ENCODE assay signal across 8 cellular contexts in genomic region chr2:112432735-112433479, GRCh38. TPM values are rescaled to one million over a fixed set of nuclear protein-coding genes. Genes with fewer than 3 reads are reported as not detected.
DNase-seq lines count a peak whose midpoint lies in the region; ATAC-seq, FAIRE-seq and TF ChIP-seq lines count a peak whose summit lies in the region.
"Not testable (repeated sequence)": the region's sequence is repeated elsewhere in the genome, so short reads cannot be mapped to it uniquely, and the experiment has no call there.

No MANE protein-coding gene starts in this region.

- not testable (repeated sequence) for TF ChIP-seq EP300 in upper lobe of left lung (IDR thresholded peaks at IDR 0.05)

- not testable (repeated sequence) for H3K27me3 Mint-ChIP-seq in activated T-helper 17 cell treated with anti-CD3 and anti-CD28 coated beads, Interleukin-2, amount 50 U/mL, for 72 hours
- peaks cover 7 to 18% of the 10 kb centered on the region in 2 donors for H3K27me3 Mint-ChIP-seq in effector memory CD8-positive, alpha-beta T cell

- not testable (repeated sequence) for H3K9me3 Mint-ChIP-seq in activated T-helper 17 cell treated with anti-CD3 and anti-CD28 coated beads, Interleukin-2, amount 50 U/mL, for 72 hours; effector memory CD8-positive, alpha-beta T cell

- not testable (repeated sequence) for H3K79me1 ChIP-seq in trophoblast cell (ENCODE audit: low read length)

- H3K36me3 ChIP-seq in HEK293 (ENCODE audit: control insufficient read depth in 2 of 2, insufficient read depth in 1 of 2, low read length in 2 of 2); KOPT-K1 (ENCODE audit: insufficient read depth, low read length); keratinocyte (ENCODE audit: control insufficient read depth in 2 of 2, extremely low read depth in 1 of 2, insufficient read depth in 2 of 2, low read length in 2 of 2); trophoblast cell (ENCODE audit: control insufficient read depth in 1 of 2, insufficient read depth in 2 of 2, low read length in 2 of 2); upper lobe of left lung: not testable (repeated sequence)

- H3K4me2 ChIP-seq in keratinocyte (ENCODE audit: control insufficient read depth, extremely low read depth, insufficient read depth, low read depth, low read length) = not testable (repeated sequence)
- peak overlapping the region; percentile 55 for H3K4me2 ChIP-seq in trophoblast cell (ENCODE audit: low read length)

- H4K8ac ChIP-seq in trophoblast cell (ENCODE audit: low read depth, low read length) = peak overlapping the region; percentile 77

- H3K9me3 ChIP-seq in HEK293 (ENCODE audit: control insufficient read depth, insufficient read depth, low read depth, low read length); KOPT-K1 (ENCODE audit: insufficient read depth, low read length, poor library complexity, severe bottlenecking); keratinocyte (ENCODE audit: control insufficient read depth, low read depth, low read length); trophoblast cell (ENCODE audit: insufficient read depth, low read depth, low read length); upper lobe of left lung: not testable (repeated sequence)

- peak overlapping the region; percentile 37 for H3K9ac ChIP-seq in keratinocyte (ENCODE audit: control insufficient read depth, extremely low read depth, insufficient read depth, low read length)
- not testable (repeated sequence) for H3K9ac ChIP-seq in trophoblast cell (ENCODE audit: low read length)

- CTCF ChIA-PET in HEK293 (lab: Yijun Ruan, JAX) = interaction anchor here (0.6 to 1.0 kb wide), 2 partner anchors 21 to 311 kb away, joined by 3 read pairs; no protein-coding TSS in a partner anchor

- H2BK12ac ChIP-seq in trophoblast cell (ENCODE audit: low read length) = not testable (repeated sequence)

- H4K20me1 ChIP-seq in keratinocyte (ENCODE audit: control insufficient read depth, extremely low read depth, insufficient read depth, low read length) = not testable (repeated sequence)

- H3K9me1 ChIP-seq in keratinocyte (ENCODE audit: control insufficient read depth, extremely low read depth, insufficient read depth, low read length) = not testable (repeated sequence)

- H3K27ac Mint-ChIP-seq in activated T-helper 17 cell treated with anti-CD3 and anti-CD28 coated beads, Interleukin-2, amount 50 U/mL, for 72 hours = peak overlapping the region; percentile 89
- peak overlapping the region; percentile 82 to 94 for H3K27ac Mint-ChIP-seq in effector memory CD8-positive, alpha-beta T cell

- H3K4me1 Mint-ChIP-seq in activated T-helper 17 cell treated with anti-CD3 and anti-CD28 coated beads, Interleukin-2, amount 50 U/mL, for 72 hours = not testable (repeated sequence)
- H3K4me1 Mint-ChIP-seq in effector memory CD8-positive, alpha-beta T cell (ENCODE audit: low read depth in 2 of 2) = peaks cover 5 to 13% of the 10 kb centered on the region in 2 donors

- not testable (repeated sequence) for H2AK5ac ChIP-seq in trophoblast cell (ENCODE audit: low read length)

- H2BK5ac ChIP-seq in trophoblast cell (ENCODE audit: low read depth, low read length, poor library complexity) = not testable (repeated sequence)

- peak; percentile 66 for ATAC-seq in activated T-helper 17 cell treated with anti-CD3 and anti-CD28 coated beads, Interleukin-2, amount 50 U/mL, for 72 hours (replicated peaks)
- ATAC-seq in effector memory CD8-positive, alpha-beta T cell (replicated peaks) = peak; percentile 54
- ATAC-seq in upper lobe of left lung (ENCODE audit: low FRiP score in 2 of 2) = peak; percentile 24 to 67

- POLR2A ChIA-PET in HEK293 (lab: Yijun Ruan, JAX) = interaction anchor here (0.5 to 0.6 kb wide), 2 partner anchors 61 to 209 kb away, joined by 3 to 5 read pairs; no protein-coding TSS in a partner anchor

- peak overlapping the region; percentile 51 for H3K4me3 ChIP-seq in GM12864 (ENCODE audit: low read depth, low read length)
- peak overlapping the region; percentile 43 for H3K4me3 ChIP-seq in HEK293 (ENCODE audit: low read depth, low read length)
- peak overlapping the region in 2 of 3 experiments; percentile 22 to 48 for H3K4me3 ChIP-seq in keratinocyte (ENCODE audit: control insufficient read depth in 2 of 3, extremely low read depth in 1 of 3, insufficient read depth in 2 of 3, low read depth in 1 of 3, low read length in 3 of 3)
- H3K4me3 ChIP-seq in trophoblast cell (ENCODE audit: low read depth, low read length) = peak overlapping the region; percentile 71
- peak overlapping the region; percentile 46 to 67 (median 58) for H3K4me3 ChIP-seq in upper lobe of left lung

- H3K27ac ChIP-seq in HEK293 (ENCODE audit: extremely low read depth, low read depth, low read length) (peak overlapping the region; percentile 53; the same call in 1 of the 2 replicates), KOPT-K1 (ENCODE audit: low read depth, low read length, poor library complexity, severe bottlenecking) (peak overlapping the region; percentile 53), trophoblast cell (ENCODE audit: low read depth, low read length) (peak overlapping the region; percentile 34), upper lobe of left lung (peak overlapping the region; percentile 85 to 88 (median 86))
- not testable (repeated sequence) for H3K27ac ChIP-seq in keratinocyte (ENCODE audit: control insufficient read depth, insufficient read depth, low read length)

- not testable (repeated sequence) for H4K12ac ChIP-seq in trophoblast cell (ENCODE audit: low read depth, low read length)

- H3K4ac ChIP-seq in trophoblast cell (ENCODE audit: low read depth, low read length) = not testable (repeated sequence)

- H3K36me3 Mint-ChIP-seq in activated T-helper 17 cell treated with anti-CD3 and anti-CD28 coated beads, Interleukin-2, amount 50 U/mL, for 72 hours (ENCODE audit: low read depth) = not testable (repeated sequence)
- peaks cover 13% of the 10 kb centered on the region for H3K36me3 Mint-ChIP-seq in effector memory CD8-positive, alpha-beta T cell (ENCODE audit: insufficient read depth)

- DNase-seq in GM12864 (ENCODE audit: low read depth); keratinocyte (ENCODE audit: low read depth, low spot score): not testable (repeated sequence)
- DNase-seq in effector memory CD8-positive, alpha-beta T cell = peak in 1 of 3 experiments; percentile 31
- peak in 1 of 2 donors; percentile 9 for DNase-seq in trophoblast cell
- DNase-seq in upper lobe of left lung = peak; percentile 31 to 90

- not testable (repeated sequence) for H3K14ac ChIP-seq in trophoblast cell (ENCODE audit: low read length)

- not testable (repeated sequence) for H3K27me3 ChIP-seq in keratinocyte (ENCODE audit: control insufficient read depth, extremely low read depth, insufficient read depth, low read length); trophoblast cell (ENCODE audit: insufficient read depth, low read length); upper lobe of left lung

- peak overlapping the region; percentile 65 for H3K18ac ChIP-seq in trophoblast cell (ENCODE audit: low read length)

- H3K4me1 ChIP-seq in HEK293 (ENCODE audit: control insufficient read depth, insufficient read depth, low read length); keratinocyte (ENCODE audit: control insufficient read depth, extremely low read depth, insufficient read depth, low read length); trophoblast cell (ENCODE audit: control insufficient read depth in 1 of 2, insufficient read depth in 2 of 2, low read length in 2 of 2); upper lobe of left lung: not testable (repeated sequence)

- H3K23ac ChIP-seq in trophoblast cell (ENCODE audit: low read length) = not testable (repeated sequence)

- WGBS in trophoblast cell (ENCODE audit: extremely low coverage, insufficient coverage, insufficient read length) = no CpG with 5 or more reads among the region's 98 CpGs
- WGBS in upper lobe of left lung, 2 donors = 18 to 24% methylated on average over 6 to 24 of the region's 98 CpGs

- not testable (repeated sequence) for FAIRE-seq in keratinocyte (lab: Jason Lieb, UNC)

- H2BK120ac ChIP-seq in trophoblast cell (ENCODE audit: insufficient read depth, low read length, poor library complexity) = not testable (repeated sequence)

- peak in 2 of 4 donors; percentile 49 to 62 for TF ChIP-seq POLR2A in upper lobe of left lung (IDR thresholded peaks at IDR 0.05)

- not testable (repeated sequence) for TF ChIP-seq CTCF in GM12864 (IDR thresholded peaks at IDR 0.05; ENCODE audit: low read depth, low read length, missing control alignments); HEK293 (tag by site-specific recombination; IDR thresholded peaks at IDR 0.05); keratinocyte (optimal IDR thresholded peaks at IDR 0.05 in 1 of 3, IDR thresholded peaks at IDR 0.05 in 1 of 3, conservative IDR thresholded peaks at IDR 0.05 in 1 of 3; ENCODE audit: extremely low read depth in 1 of 3, insufficient read depth in 2 of 3, low read length in 3 of 3); upper lobe of left lung (IDR thresholded peaks at IDR 0.05)

- H3K4me3 Mint-ChIP-seq in activated T-helper 17 cell treated with anti-CD3 and anti-CD28 coated beads, Interleukin-2, amount 50 U/mL, for 72 hours = peak overlapping the region; percentile 81
- peak overlapping the region; percentile 80 to 85 for H3K4me3 Mint-ChIP-seq in effector memory CD8-positive, alpha-beta T cell

- not testable (repeated sequence) for H3K79me2 ChIP-seq in keratinocyte (ENCODE audit: control insufficient read depth, insufficient read depth, low read length); trophoblast cell (ENCODE audit: control insufficient read depth, insufficient read depth, low read length, poor library complexity)

- dilution Hi-C loops in keratinocyte (cut with MboI; ENCODE audit: extremely low pct_ligation_motif_present, low sequenced_read_pairs) = not testable (repeated sequence)

- peak overlapping the region; percentile 35 for H4K91ac ChIP-seq in trophoblast cell (ENCODE audit: low read depth, low read length)

- H2AFZ ChIP-seq in keratinocyte (ENCODE audit: control insufficient read depth, low read length) = not testable (repeated sequence)
- H2AFZ ChIP-seq in trophoblast cell (ENCODE audit: insufficient read depth, low read length, poor library complexity) = peak overlapping the region; percentile 25

RNA-seq across cellular contexts. Expression of gene RGPD8, which starts 0.5 kb away (rescaled TPM):
- total RNA-seq in activated T-helper 17 cell treated with anti-CD3 and anti-CD28 coated beads, Interleukin-2, amount 50 U/mL, for 72 hours = 1 to 10 TPM; 6.1 to 9.5 TPM
- polyA plus RNA-seq in keratinocyte = 1.7 to 2.4 TPM (median 1.8 TPM) in 3 replicates
- 4.3 TPM for polyA plus RNA-seq in keratinocyte (2011; ENCODE audit: low read depth)
- polyA plus RNA-seq in keratinocyte (2011; cell fraction: cytosol; rRNA removed) = 0.53 and 1.1 TPM in 2 replicates
- polyA plus RNA-seq in keratinocyte (2011; cell fraction: nucleus; rRNA removed) = 7.9 and 10.0 TPM in 2 replicates
- polyA plus RNA-seq in keratinocyte (2012; ENCODE audit: low replicate concordance) = 1.3 and 1.9 TPM in 2 replicates
- 7.3 to 15.7 TPM in 2 of 3 replicates, not detected in the other for polyA minus RNA-seq in keratinocyte
- polyA minus RNA-seq in keratinocyte (2011; cell fraction: cytosol; rRNA and poly(A)+ RNA removed) = 2.9 TPM
- 12.5 and 23.0 TPM in 2 replicates for polyA minus RNA-seq in keratinocyte (2011; cell fraction: nucleus; rRNA and poly(A)+ RNA removed)
- polyA plus RNA-seq in trophoblast cell (2013) = 4.3 and 4.7 TPM in 2 replicates
- total RNA-seq in upper lobe of left lung = 10 to 100 TPM in 5 of 6 donors, 1 to 10 TPM in 1; 9.2 to 59.7 (median 20.4) TPM

RNA-seq across cellular contexts. Expression of gene TTL, which starts 49.0 kb away (rescaled TPM):
- 10 to 100 TPM; 12.7 to 28.1 TPM for total RNA-seq in activated T-helper 17 cell treated with anti-CD3 and anti-CD28 coated beads, Interleukin-2, amount 50 U/mL, for 72 hours
- 27.6 to 37.9 TPM (median 28.6 TPM) in 3 replicates for polyA plus RNA-seq in keratinocyte
- 10.4 TPM for polyA plus RNA-seq in keratinocyte (2011; ENCODE audit: low read depth)
- polyA plus RNA-seq in keratinocyte (2011; cell fraction: cytosol; rRNA removed) = 31.2 and 45.2 TPM in 2 replicates
- 37.9 and 39.6 TPM in 2 replicates for polyA plus RNA-seq in keratinocyte (2011; cell fraction: nucleus; rRNA removed)
- polyA plus RNA-seq in keratinocyte (2012; ENCODE audit: low replicate concordance) = 16.8 and 31.0 TPM in 2 replicates
- polyA minus RNA-seq in keratinocyte = 39.3 to 58.3 TPM (median 44.3 TPM) in 3 replicates
- 38.8 TPM for polyA minus RNA-seq in keratinocyte (2011; cell fraction: cytosol; rRNA and poly(A)+ RNA removed)
- 19.0 and 43.3 TPM in 2 replicates for polyA minus RNA-seq in keratinocyte (2011; cell fraction: nucleus; rRNA and poly(A)+ RNA removed)
- 16.4 TPM in 2 replicates for polyA plus RNA-seq in trophoblast cell (2013)
- 10 to 100 TPM; 11.5 to 45.4 (median 27.8) TPM for total RNA-seq in upper lobe of left lung
